Comparison of ENCODE assay signal across 22 cellular contexts in genomic region chr10:5655003-5655600, GRCh38. TPM values are rescaled to one million over a fixed set of nuclear protein-coding genes. Genes with fewer than 3 reads are reported as not detected.
DNase-seq lines count a peak whose midpoint lies in the region; ATAC-seq and TF ChIP-seq lines count a peak whose summit lies in the region.
"Had no signal": no experiment of that assay in that cellular context is flagged by ENCODE, and none has a peak within 500 bp of the region (broad histone marks: within the 10 kb centered on the region; RNA-seq: fewer than 3 reads in every experiment).

No MANE protein-coding gene starts in this region.

- H3K4me1 ChIP-seq in DOHH2 (ENCODE audit: control insufficient read depth, low read length) (peaks cover 78% of the 10 kb centered on the region), thyroid gland (no peaks in the 10 kb centered on the region)

- no peak for TF ChIP-seq POLR2A in thyroid gland (IDR thresholded peaks at IDR 0.05)

- H3K79me2 ChIP-seq in DOHH2 (ENCODE audit: control insufficient read depth, low read length), result peaks cover 83% of the 10 kb centered on the region

- intact Hi-C loops in activated CD4-positive, alpha-beta T cell treated with anti-CD3 and anti-CD28 coated beads for 36 hours (cut with DNase I, micrococcal nuclease), result no loop called here
- intact Hi-C loops in thyroid gland (cut with DNase I), result no loop called here

- peak overlapping the region; percentile 6 for H3K27ac Mint-ChIP-seq in activated CD4-positive, alpha-beta T cell treated with anti-CD3 and anti-CD28 coated beads for 36 hours
- peak overlapping the region; percentile 79 for H3K27ac Mint-ChIP-seq in T-helper 17 cell
- H3K27ac Mint-ChIP-seq: activated CD4-positive, alpha-beta T cell treated with anti-CD3 and anti-CD28 coated beads, Interleukin-2, amount 10 ng/mL, durations not matched to agents 24 days and 14 days; activated T-cell treated with anti-CD3 and anti-CD28 coated beads, Interleukin-2, amount 50 U/mL, for 24 hours; mesothelial cell of epicardium had no signal

- H3K27ac ChIP-seq in DOHH2 (ENCODE audit: low read depth, low read length) (peak overlapping the region; percentile 100), thyroid gland (no peak overlapping the region)
- H3K27ac ChIP-seq: gastroesophageal sphincter, spleen had no signal

- ATAC-seq in activated CD4-positive, alpha-beta T cell treated with anti-CD3 and anti-CD28 coated beads for 36 hours, result peak; percentile 75
- peak; percentile 68 for ATAC-seq in T-helper 17 cell
- ATAC-seq: gastroesophageal sphincter had no signal

- 82 to 85% methylated on average over 9 of the region's 9 CpGs for WGBS in thyroid gland, 2 donors

- H3K9me3 Mint-ChIP-seq in activated CD4-positive, alpha-beta T cell treated with anti-CD3 and anti-CD28 coated beads for 36 hours (ENCODE audit: low read depth), result no peaks in the 10 kb centered on the region
- H3K9me3 Mint-ChIP-seq: activated CD4-positive, alpha-beta T cell treated with anti-CD3 and anti-CD28 coated beads, Interleukin-2, amount 10 ng/mL, durations not matched to agents 24 days and 14 days; activated naive CD4-positive, alpha-beta T cell treated with anti-CD3 and anti-CD28 coated beads, Interleukin-2, amount 50 U/mL, for 72 hours; activated T-cell treated with anti-CD3 and anti-CD28 coated beads, Interleukin-2, amount 50 U/mL, for 24 hours; mesothelial cell of epicardium had no signal

- no peak for TF ChIP-seq CTCF in DOHH2 (IDR thresholded peaks at IDR 0.05; ENCODE audit: low read depth, low read length, poor library complexity, severe bottlenecking)
- TF ChIP-seq CTCF in thyroid gland (IDR thresholded peaks at IDR 0.05), result no peak

- H3K4me1 Mint-ChIP-seq in activated CD4-positive, alpha-beta T cell treated with anti-CD3 and anti-CD28 coated beads for 36 hours, result peaks cover 39% of the 10 kb centered on the region
- H3K4me1 Mint-ChIP-seq in T-helper 17 cell, result peaks cover 32% of the 10 kb centered on the region

- H3K27me3 Mint-ChIP-seq in activated CD4-positive, alpha-beta T cell treated with anti-CD3 and anti-CD28 coated beads for 36 hours, result no peaks in the 10 kb centered on the region
- H3K27me3 Mint-ChIP-seq in T-helper 17 cell, result no peaks in the 10 kb centered on the region
- H3K27me3 Mint-ChIP-seq: activated CD4-positive, alpha-beta T cell treated with anti-CD3 and anti-CD28 coated beads, Interleukin-2, amount 10 ng/mL, durations not matched to agents 24 days and 14 days; activated T-cell treated with anti-CD3 and anti-CD28 coated beads, Interleukin-2, amount 50 U/mL, for 24 hours had no signal

- no peak overlapping the region for H3K4me3 Mint-ChIP-seq in activated CD4-positive, alpha-beta T cell treated with anti-CD3 and anti-CD28 coated beads for 36 hours
- H3K4me3 Mint-ChIP-seq in T-helper 17 cell, result peak overlapping the region; percentile 47
- H3K4me3 Mint-ChIP-seq: activated CD4-positive, alpha-beta T cell treated with anti-CD3 and anti-CD28 coated beads, Interleukin-2, amount 10 ng/mL, durations not matched to agents 24 days and 14 days; activated T-cell treated with anti-CD3 and anti-CD28 coated beads, Interleukin-2, amount 50 U/mL, for 24 hours; mesothelial cell of epicardium had no signal

- H3K27me3 ChIP-seq in DOHH2 (ENCODE audit: control insufficient read depth, low read length) (no peaks in the 10 kb centered on the region), thyroid gland (no peaks in the 10 kb centered on the region)
- H3K27me3 ChIP-seq: gastroesophageal sphincter, spleen had no signal

- no peaks in the 10 kb centered on the region for H3K9me2 ChIP-seq in DOHH2 (replicated peaks; ENCODE audit: control insufficient read depth, low read length)

- H3K36me3 Mint-ChIP-seq in activated CD4-positive, alpha-beta T cell treated with anti-CD3 and anti-CD28 coated beads for 36 hours (ENCODE audit: low read depth), result peaks cover 4% of the 10 kb centered on the region
- peaks cover 3% of the 10 kb centered on the region for H3K36me3 Mint-ChIP-seq in T-helper 17 cell (ENCODE audit: low read depth)
- H3K36me3 Mint-ChIP-seq: activated naive CD4-positive, alpha-beta T cell treated with anti-CD3 and anti-CD28 coated beads, Interleukin-2, amount 50 U/mL, for 72 hours had no signal

- H3K36me3 ChIP-seq in DOHH2 (ENCODE audit: control insufficient read depth, low read length) (peaks cover 65% of the 10 kb centered on the region), thyroid gland (no peaks in the 10 kb centered on the region)

- H3K9me3 ChIP-seq in DOHH2 (ENCODE audit: control insufficient read depth, insufficient read depth, low read length) (no peaks in the 10 kb centered on the region), T-helper 17 cell (ENCODE audit: control insufficient read depth, low read length, poor library complexity, severe bottlenecking) (no peaks in the 10 kb centered on the region), thyroid gland (no peaks in the 10 kb centered on the region)
- H3K9me3 ChIP-seq: gastroesophageal sphincter, spleen had no signal

- H3F3A ChIP-seq in DOHH2 (ENCODE audit: control insufficient read depth, insufficient read depth), result peaks cover 46% of the 10 kb centered on the region

- H4K20me1 ChIP-seq in DOHH2 (ENCODE audit: control insufficient read depth, insufficient read depth, low read depth, low read length), result no peaks in the 10 kb centered on the region

- peak overlapping the region; percentile 98 for H3K4me2 ChIP-seq in DOHH2 (ENCODE audit: low read length)

- peak; percentile 33 for DNase-seq in activated CD4-positive, alpha-beta T cell treated with anti-CD3 and anti-CD28 coated beads for 36 hours
- no peak for DNase-seq in activated CD4-positive, alpha-beta T cell treated with anti-CD3 and anti-CD28 coated beads, Interleukin-2, amount 50 U/mL, for 48 hours
- no peak for DNase-seq in T-helper 17 cell
- DNase-seq in mucosa of gallbladder (ENCODE audit: low spot score), result peak; percentile 62
- DNase-seq in SK-N-DZ (ENCODE audit: low spot score), result no peak
- DNase-seq in thyroid gland, result no peak
- no peak for DNase-seq in kidney tubule cell (ENCODE audit: low spot score)
- DNase-seq: 8988T; activated CD4-positive, alpha-beta T cell treated with anti-CD3 and anti-CD28 coated beads, Interleukin-2, amount 10 ng/mL, durations not matched to agents 24 days and 14 days; activated T-cell treated with anti-CD3 and anti-CD28 coated beads, Interleukin-2, amount 50 U/mL, for 24 hours; AML-193; effector memory CD4-positive, alpha-beta T cell; kidney glomerular epithelial cell; NCI-H69; Right ventricle myocardium superior; stimulated activated CD4-positive, alpha-beta T cell treated with anti-CD3 and anti-CD28 coated beads, Interleukin-4, amount 100 ng/mL, for 4 hours; T-helper 1 cell had no signal

- peak overlapping the region; percentile 75 for H3K4me3 ChIP-seq in DOHH2 (ENCODE audit: low read length)
- H3K4me3 ChIP-seq in thyroid gland (replicated peaks in 1 of 3), result no peak overlapping the region
- H3K4me3 ChIP-seq: gastroesophageal sphincter, spleen had no signal

- POLR2A ChIA-PET in activated CD4-positive, alpha-beta T cell treated with anti-CD3 and anti-CD28 coated beads for 36 hours (lab: Charles Lee), result no interaction called here

- CTCF ChIA-PET in activated CD4-positive, alpha-beta T cell treated with anti-CD3 and anti-CD28 coated beads for 36 hours (lab: Charles Lee), result interaction anchor here (1.2 kb wide), 1 partner anchor 32 kb away, joined by 4 read pairs; no protein-coding TSS in a partner anchor

RNA-seq across cellular contexts. Expression of gene ASB13, which starts 11.3 kb away (rescaled TPM):
- 1 to 10 TPM; 6.4 to 9.8 TPM for total RNA-seq in activated CD4-positive, alpha-beta T cell treated with anti-CD3 and anti-CD28 coated beads for 36 hours
- 10 to 100 TPM in 1 of 2 donors, 1 to 10 TPM in 1; 6.0 to 11.6 TPM for total RNA-seq in T-helper 17 cell
- total RNA-seq in mucosa of gallbladder, result 37.3 TPM
- polyA plus RNA-seq in SK-N-DZ (2014; cell fraction: cytosol; rRNA removed), result 48.1 and 53.9 TPM in 2 replicates
- polyA plus RNA-seq in SK-N-DZ (2014; cell fraction: nucleus; rRNA removed), result 26.5 and 30.3 TPM in 2 replicates
- 10 to 100 TPM in 3 of 4 donors, 1 to 10 TPM in 1; 9.9 to 27.7 (median 14.2) TPM for total RNA-seq in thyroid gland

RNA-seq across cellular contexts. Expression of gene TASOR2, which starts 29.5 kb away (rescaled TPM):
- 10 to 100 TPM; 41.9 to 45.4 TPM for total RNA-seq in activated CD4-positive, alpha-beta T cell treated with anti-CD3 and anti-CD28 coated beads for 36 hours
- total RNA-seq in T-helper 17 cell (10 to 100 TPM; 50.6 to 63.6 TPM), mucosa of gallbladder (48.5 TPM), thyroid gland (100 to 1,000 TPM in 1 of 4 donors, 10 to 100 TPM in 3; 73.2 to 132 (median 96.3) TPM)
- polyA plus RNA-seq in SK-N-DZ (2014; cell fraction: cytosol; rRNA removed), result 36.2 and 60.1 TPM in 2 replicates
- 162 and 204 TPM in 2 replicates for polyA plus RNA-seq in SK-N-DZ (2014; cell fraction: nucleus; rRNA removed)

Comparison
In these comparisons a context has a peak if more than half of its experiments do, and no peak if none do; other contexts are left out.
1. DNase-seq: peak in activated CD4-positive, alpha-beta T cell treated with anti-CD3 and anti-CD28 coated beads for 36 hours (single experiment) and mucosa of gallbladder (single experiment); none in activated CD4-positive, alpha-beta T cell treated with anti-CD3 and anti-CD28 coated beads, Interleukin-2, amount 50 U/mL, for 48 hours (0 of 2), T-helper 17 cell (0 of 3), SK-N-DZ (single experiment), thyroid gland (0 of 2) and kidney tubule cell (single experiment).